ENCODE assay signal across 9 cellular contexts in the genomic region with DNA sequence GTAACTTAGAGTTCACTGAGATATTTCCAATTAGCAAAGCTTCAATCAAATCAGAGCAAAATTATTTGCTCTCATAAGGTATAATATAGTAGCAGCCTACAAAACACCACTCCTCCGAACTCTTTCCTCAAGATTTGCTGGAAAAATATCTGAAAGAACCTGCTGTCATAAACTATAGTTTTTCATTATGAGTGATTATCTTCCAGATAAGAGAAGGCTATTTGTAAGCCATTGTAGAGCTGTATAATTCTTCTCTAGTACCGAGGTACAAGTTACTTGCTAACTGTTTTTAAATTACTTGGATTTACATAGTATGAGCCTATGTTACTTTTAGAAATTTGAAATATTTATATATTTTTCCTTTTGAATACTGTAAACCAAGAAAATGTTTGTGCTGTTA. TPM values are rescaled to one million over a fixed set of nuclear protein-coding genes. Genes with fewer than 3 reads are reported as not detected.
DNase-seq lines count a peak whose midpoint lies in the region; ATAC-seq and TF ChIP-seq lines count a peak whose summit lies in the region.
"Had no signal": no experiment of that assay in that cellular context is flagged by ENCODE, and none has a peak within 500 bp of the region (broad histone marks: within the 10 kb centered on the region; RNA-seq: fewer than 3 reads in every experiment).

No MANE protein-coding gene starts in this region.

- peaks cover 13% of the 10 kb centered on the region for H3K36me3 Mint-ChIP-seq in CD8-positive, alpha-beta T cell
- H3K36me3 Mint-ChIP-seq in activated T-helper 17 cell treated with anti-CD3 and anti-CD28 coated beads, Interleukin-2, amount 50 U/mL, for 72 hours (ENCODE audit: low read depth): peaks cover 74% of the 10 kb centered on the region

- H3K9me3 Mint-ChIP-seq in CD8-positive, alpha-beta T cell: no peaks in the 10 kb centered on the region
- H3K9me3 Mint-ChIP-seq in activated T-helper 17 cell treated with anti-CD3 and anti-CD28 coated beads, Interleukin-2, amount 50 U/mL, for 72 hours: no peaks in the 10 kb centered on the region

- no peak overlapping the region for H3K4ac ChIP-seq in mesenchymal stem cell (ENCODE audit: low read depth in 1 of 2, low read length in 2 of 2)

- no peaks in the 10 kb centered on the region for H3K27me3 Mint-ChIP-seq in CD8-positive, alpha-beta T cell (ENCODE audit: low read depth)
- no peaks in the 10 kb centered on the region for H3K27me3 Mint-ChIP-seq in activated T-helper 17 cell treated with anti-CD3 and anti-CD28 coated beads, Interleukin-2, amount 50 U/mL, for 72 hours

- no peak overlapping the region for H4K91ac ChIP-seq in mesenchymal stem cell (ENCODE audit: low read length)

- H3K9ac ChIP-seq in mesenchymal stem cell (ENCODE audit: low read length): peak overlapping the region; percentile 100

- H3K4me2 ChIP-seq in mesenchymal stem cell (ENCODE audit: low read length, poor library complexity, severe bottlenecking): no peak overlapping the region

- peaks cover 61% of the 10 kb centered on the region for H3K4me1 Mint-ChIP-seq in CD8-positive, alpha-beta T cell (ENCODE audit: low read depth)
- peaks cover 20% of the 10 kb centered on the region for H3K4me1 Mint-ChIP-seq in activated T-helper 17 cell treated with anti-CD3 and anti-CD28 coated beads, Interleukin-2, amount 50 U/mL, for 72 hours

- H2BK15ac ChIP-seq in mesenchymal stem cell (ENCODE audit: low read depth, poor library complexity, severe bottlenecking): no peak overlapping the region

- no peak for TF ChIP-seq POLR2A in heart left ventricle (IDR thresholded peaks at IDR 0.05)

- intact Hi-C loops in CD8-positive, alpha-beta T cell (cut with DNase I, micrococcal nuclease): loop anchor here in 1 of 2 experiments (2.0 to 5.0 kb wide), 2 partner anchors 35 to 334 kb away; no protein-coding TSS in a partner anchor
- intact Hi-C loops in heart left ventricle (cut with DNase I) (loop anchor here in 4 of 10 donors (5.0 kb wide), 2 partner anchors 74 to 84 kb away; partner anchors contain the start of gene SMCHD1 (in 3 of the 4)), Right ventricle myocardium superior (cut with DNase I) (no loop called here)

- H3K27me3 ChIP-seq in CD8-positive, alpha-beta T cell (ENCODE audit: insufficient read depth, low read length): no peaks in the 10 kb centered on the region
- no peaks in the 10 kb centered on the region for H3K27me3 ChIP-seq in mesenchymal stem cell (ENCODE audit: control insufficient read depth in 1 of 2, insufficient read depth in 1 of 2, low read length in 2 of 2)
- H3K27me3 ChIP-seq in heart left ventricle: no peaks in the 10 kb centered on the region

- no peak overlapping the region for H3K4me3 ChIP-seq in CD8-positive, alpha-beta T cell (ENCODE audit: low read depth, low read length)
- H3K4me3 ChIP-seq in HEK293 (ENCODE audit: low read depth, low read length): peak overlapping the region; percentile 84
- H3K4me3 ChIP-seq in mesenchymal stem cell (ENCODE audit: insufficient read depth in 1 of 2, low read depth in 1 of 2, low read length in 2 of 2): peak overlapping the region in 1 of 2 experiments; percentile 99
- peak overlapping the region in 1 of 12 donors; percentile 76 for H3K4me3 ChIP-seq in heart left ventricle

- no peak overlapping the region for H2AK5ac ChIP-seq in mesenchymal stem cell (ENCODE audit: low read length, severe bottlenecking)

- no peak overlapping the region for H2AFZ ChIP-seq in mesenchymal stem cell (ENCODE audit: low read depth, low read length)

- no peak for ATAC-seq in CD8-positive, alpha-beta T cell
- no peak for ATAC-seq in activated T-helper 17 cell treated with anti-CD3 and anti-CD28 coated beads, Interleukin-2, amount 50 U/mL, for 72 hours (replicated peaks)
- ATAC-seq in heart left ventricle: no peak
- ATAC-seq in Right ventricle myocardium superior (ENCODE audit: poor library complexity): no peak

- H2BK12ac ChIP-seq in mesenchymal stem cell (ENCODE audit: low read length in 2 of 2): no peak overlapping the region

- peak overlapping the region; percentile 61 for H3K4me3 Mint-ChIP-seq in CD8-positive, alpha-beta T cell
- H3K4me3 Mint-ChIP-seq in activated T-helper 17 cell treated with anti-CD3 and anti-CD28 coated beads, Interleukin-2, amount 50 U/mL, for 72 hours: peak overlapping the region; percentile 99

- no peak overlapping the region for H3K23ac ChIP-seq in mesenchymal stem cell (ENCODE audit: low read length in 2 of 2)

- H3K27ac ChIP-seq in CD8-positive, alpha-beta T cell (ENCODE audit: low read depth, low read length): no peak overlapping the region
- H3K27ac ChIP-seq in HEK293 (ENCODE audit: extremely low read depth, low read depth, low read length) (no peak overlapping the region), mesenchymal stem cell (ENCODE audit: low read length, poor library complexity, severe bottlenecking) (no peak overlapping the region), heart left ventricle (no peak overlapping the region)

- peaks cover 33% of the 10 kb centered on the region for H3K4me1 ChIP-seq in CD8-positive, alpha-beta T cell (ENCODE audit: insufficient read depth, low read length)
- H3K4me1 ChIP-seq in HEK293 (ENCODE audit: control insufficient read depth, insufficient read depth, low read length): no peaks in the 10 kb centered on the region
- peaks cover 4% of the 10 kb centered on the region for H3K4me1 ChIP-seq in mesenchymal stem cell (ENCODE audit: control insufficient read depth, insufficient read depth, low read depth, low read length)
- H3K4me1 ChIP-seq in heart left ventricle: peaks cover 0 to 35% (median 12%) of the 10 kb centered on the region in 12 donors

- no peak overlapping the region for H2BK5ac ChIP-seq in mesenchymal stem cell (ENCODE audit: low read depth, low read length, poor library complexity, severe bottlenecking)

- H3K18ac ChIP-seq in mesenchymal stem cell (ENCODE audit: low read depth in 1 of 2, low read length in 2 of 2): no peak overlapping the region

- H3K79me1 ChIP-seq in mesenchymal stem cell (replicated peaks; ENCODE audit: low read length, poor library complexity, severe bottlenecking): peaks cover 19% of the 10 kb centered on the region

- H4K8ac ChIP-seq in mesenchymal stem cell (ENCODE audit: low read length): no peak overlapping the region

- WGBS in mesenchymal stem cell: no CpG with 5 or more reads among the region's 2 CpGs
- WGBS in heart left ventricle, 4 donors: 48 to 56% (median 50%) methylated on average over 2 of the region's 2 CpGs

- peak overlapping the region; percentile 13 for H3K27ac Mint-ChIP-seq in CD8-positive, alpha-beta T cell
- peak overlapping the region; percentile 100 for H3K27ac Mint-ChIP-seq in activated T-helper 17 cell treated with anti-CD3 and anti-CD28 coated beads, Interleukin-2, amount 50 U/mL, for 72 hours

- no peak overlapping the region for H2BK120ac ChIP-seq in mesenchymal stem cell (ENCODE audit: low read depth, low read length)

- H3K36me3 ChIP-seq in CD8-positive, alpha-beta T cell (ENCODE audit: insufficient read depth, low read length): no peaks in the 10 kb centered on the region
- H3K36me3 ChIP-seq in HEK293 (ENCODE audit: control insufficient read depth in 2 of 2, insufficient read depth in 1 of 2, low read length in 2 of 2) (peaks cover 28 to 40% of the 10 kb centered on the region in 2 experiments), mesenchymal stem cell (ENCODE audit: control insufficient read depth in 1 of 2, insufficient read depth in 2 of 2, low read depth in 1 of 2, low read length in 2 of 2) (peaks cover 0 to under 1% of the 10 kb centered on the region in 2 experiments), heart left ventricle (no peaks in the 10 kb centered on the region)

- CTCF ChIA-PET in CD8-positive, alpha-beta T cell (lab: Charles Lee): no interaction called here
- CTCF ChIA-PET in HEK293 (lab: Yijun Ruan, JAX): interaction anchor here (0.6 kb wide), 1 partner anchor 280 kb away, joined by 3 read pairs; no protein-coding TSS in a partner anchor

- no peaks in the 10 kb centered on the region for H3K9me3 ChIP-seq in CD8-positive, alpha-beta T cell (ENCODE audit: low read length)
- H3K9me3 ChIP-seq in HEK293 (ENCODE audit: control insufficient read depth, insufficient read depth, low read depth, low read length) (no peaks in the 10 kb centered on the region), mesenchymal stem cell (ENCODE audit: control insufficient read depth, low read length) (no peaks in the 10 kb centered on the region), heart left ventricle (no peaks in the 10 kb centered on the region)

- TF ChIP-seq CTCF in CD8-positive, alpha-beta T cell (IDR thresholded peaks at IDR 0.05): no peak
- TF ChIP-seq CTCF in HEK293 (tag by site-specific recombination; IDR thresholded peaks at IDR 0.05) (no peak), heart left ventricle (IDR thresholded peaks at IDR 0.05) (no peak)

- no peak for DNase-seq in CD8-positive, alpha-beta T cell
- no peak for DNase-seq in mesenchymal stem cell
- no peak for DNase-seq in LoVo (ENCODE audit: low spot score)
- DNase-seq in DMS53 (lab: John Stamatoyannopoulos, UW): no peak
- DNase-seq in heart left ventricle: no peak
- DNase-seq in Right ventricle myocardium superior: no peak
- DNase-seq: SIG-M5 had no signal

- POLR2A ChIA-PET in CD8-positive, alpha-beta T cell (lab: Charles Lee): interaction anchor here (1.5 to 3.4 kb wide), 4 partner anchors 16 to 86 kb away, joined by 4 to 12 read pairs (median 11); partner anchors contain the start of gene SMCHD1
- POLR2A ChIA-PET in HEK293 (lab: Yijun Ruan, JAX): interaction anchor here (0.8 to 1.8 kb wide), 2 partner anchors 15 to 82 kb away, joined by 3 to 10 read pairs; partner anchors contain the start of gene SMCHD1

- H3K14ac ChIP-seq in mesenchymal stem cell (ENCODE audit: low read length in 2 of 2): no peak overlapping the region

TF ChIP-seq in HEK293, 187 proteins besides CTCF, POLR2A, EP300 and RAD21 (continues in another document):
- TF ChIP-seq GLI2 (tag by site-specific recombination; IDR thresholded peaks at IDR 0.05; ENCODE audit: borderline replicate concordance, low read depth) (no peak), ZNF830 (tag by site-specific recombination; IDR thresholded peaks at IDR 0.05; ENCODE audit: low read depth) (no peak), ZNF221 (tag by site-specific recombination; IDR thresholded peaks at IDR 0.05; ENCODE audit: borderline replicate concordance) (no peak)

RNA-seq across cellular contexts. Expression of gene NDC80, which starts 2.1 kb away (rescaled TPM):
- total RNA-seq in CD8-positive, alpha-beta T cell: 1 to 10 TPM; 5.6 to 7.1 TPM
- total RNA-seq in activated T-helper 17 cell treated with anti-CD3 and anti-CD28 coated beads, Interleukin-2, amount 50 U/mL, for 72 hours: 10 to 100 TPM; 64.4 to 68.9 TPM
- polyA plus RNA-seq in mesenchymal stem cell (2013, experiment 1 of 2): 3.6 TPM
- 4.0 TPM for polyA plus RNA-seq in mesenchymal stem cell (2013, experiment 2 of 2)
- total RNA-seq in heart left ventricle (1 to 10 TPM in 2 of 9 donors, under 1 TPM in 6, not detected in 1; 0.09 to 5.0 (median 0.43) TPM), Right ventricle myocardium superior (0.27 TPM)
- under 1 TPM; 0.28 to 0.34 TPM for polyA plus RNA-seq in heart left ventricle

RNA-seq across cellular contexts. Expression of gene METTL4, which starts 2.1 kb away (rescaled TPM):
- 1 to 10 TPM; 4.8 to 5.4 TPM for total RNA-seq in CD8-positive, alpha-beta T cell
- total RNA-seq in activated T-helper 17 cell treated with anti-CD3 and anti-CD28 coated beads, Interleukin-2, amount 50 U/mL, for 72 hours: 10 to 100 TPM; 31.2 to 46.6 TPM
- polyA plus RNA-seq in mesenchymal stem cell (2013, experiment 1 of 2): 4.5 TPM
- 4.5 TPM for polyA plus RNA-seq in mesenchymal stem cell (2013, experiment 2 of 2)
- 10 to 100 TPM in 1 of 9 donors, 1 to 10 TPM in 8; 4.2 to 10.3 (median 5.8) TPM for total RNA-seq in heart left ventricle
- polyA plus RNA-seq in heart left ventricle: 1 to 10 TPM; 3.1 to 6.4 TPM
- 7.9 TPM for total RNA-seq in Right ventricle myocardium superior

Comparison
In these comparisons a context has a peak if more than half of its experiments do, and no peak if none do; other contexts are left out.
1. RNA of gene NDC80, which starts 2.1 kb away (total RNA-seq): 64.4 to 68.9 TPM in activated T-helper 17 cell treated with anti-CD3 and anti-CD28 coated beads, Interleukin-2, amount 50 U/mL, for 72 hours; 5.6 to 7.1 TPM in CD8-positive, alpha-beta T cell, 0.09 to 5.0 TPM in heart left ventricle and 0.27 TPM in Right ventricle myocardium superior (single experiment); every median in the first group is over 4 times any median in the second.